8 cellular contexts compared by ENCODE assay signal in genomic region chr5:75052461-75053285, GRCh38. TPM values are rescaled to one million over a fixed set of nuclear protein-coding genes. Genes with fewer than 3 reads are reported as not detected.
A peak's percentile ranks its signal among the peaks of the same experiment; 100 is the strongest.
DNase-seq lines count a peak whose midpoint lies in the region; ATAC-seq lines count a peak whose summit lies in the region.

Gene GCNT4, minus strand, starts transcription at chr5:75052558. Its CDS starts 22,521 bp downstream, at chr5:75030037.

- CTCF ChIA-PET in CD8-positive, alpha-beta memory T cell (lab: Charles Lee), result interaction anchor here (0.8 to 4.9 kb wide), 7 partner anchors 11 to 286 kb away, joined by 3 to 37 read pairs (median 7); partner anchors contain the start of genes ANKRD31, GFM2, HMGCR and NSA2

- no peaks in the 10 kb centered on the region for H3K36me3 ChIP-seq in CD8-positive, alpha-beta memory T cell (ENCODE audit: insufficient read depth, low read length)
- H3K36me3 ChIP-seq in effector memory CD4-positive, alpha-beta T cell (ENCODE audit: control insufficient read depth, insufficient read depth, low read length), result no peaks in the 10 kb centered on the region

- peak within 1 kb of the TSS; percentile 41 to 95 (median 94) for H3K27ac Mint-ChIP-seq in CD8-positive, alpha-beta memory T cell
- peak within 1 kb of the TSS; percentile 88 for H3K27ac Mint-ChIP-seq in stimulated activated naive CD8-positive, alpha-beta T cell treated with anti-CD3 and anti-CD28 coated beads, Interleukin-15, Interleukin-2, amounts not matched to agents 100 ng/mL and 50 ng/mL, for 24 hours

- peaks cover 81% of the 10 kb centered on the region for H3K4me1 ChIP-seq in CD8-positive, alpha-beta memory T cell (ENCODE audit: insufficient read depth, low read length)
- H3K4me1 ChIP-seq in effector memory CD4-positive, alpha-beta T cell (ENCODE audit: control insufficient read depth, insufficient read depth, low read length, poor library complexity, severe bottlenecking), result peaks cover 39% of the 10 kb centered on the region

- no peaks in the 10 kb centered on the region for H3K9me3 Mint-ChIP-seq in CD8-positive, alpha-beta memory T cell
- no peaks in the 10 kb centered on the region for H3K9me3 Mint-ChIP-seq in stimulated activated naive CD8-positive, alpha-beta T cell treated with anti-CD3 and anti-CD28 coated beads, Interleukin-15, Interleukin-2, amounts not matched to agents 100 ng/mL and 50 ng/mL, for 24 hours

- POLR2A ChIA-PET in CD8-positive, alpha-beta memory T cell (lab: Charles Lee), result interaction anchor here (0.6 to 1.8 kb wide), 7 partner anchors 17 to 185 kb away, joined by 3 to 17 read pairs (median 5); partner anchors contain the start of gene ANKRD31

- H3K27me3 Mint-ChIP-seq in CD8-positive, alpha-beta memory T cell, result peaks cover 0 to 3% of the 10 kb centered on the region in 2 donors
- H3K27me3 Mint-ChIP-seq in stimulated activated naive CD8-positive, alpha-beta T cell treated with anti-CD3 and anti-CD28 coated beads, Interleukin-15, Interleukin-2, amounts not matched to agents 100 ng/mL and 50 ng/mL, for 24 hours, result peaks cover 16% of the 10 kb centered on the region

- peaks cover 0 to 11% (median 0%) of the 10 kb centered on the region in 3 donors for H3K36me3 Mint-ChIP-seq in CD8-positive, alpha-beta memory T cell
- H3K36me3 Mint-ChIP-seq in stimulated activated naive CD8-positive, alpha-beta T cell treated with anti-CD3 and anti-CD28 coated beads, Interleukin-15, Interleukin-2, amounts not matched to agents 100 ng/mL and 50 ng/mL, for 24 hours (ENCODE audit: low read depth), result no peaks in the 10 kb centered on the region

- H3K4me3 ChIP-seq in CD8-positive, alpha-beta memory T cell (ENCODE audit: low read length), result peak within 1 kb of the TSS; percentile 70
- H3K4me3 ChIP-seq in effector memory CD4-positive, alpha-beta T cell (ENCODE audit: insufficient read depth, low read depth, low read length, poor library complexity, severe bottlenecking), result peak within 1 kb of the TSS; percentile 80

- DNase-seq in CD8-positive, alpha-beta memory T cell, result peak; percentile 25 to 65 (median 52)
- DNase-seq in activated CD4-positive, alpha-beta T cell treated with anti-CD3 and anti-CD28 coated beads for 48 hours, result peak; percentile 49
- peak in 2 of 3 donors; percentile 17 to 23 for DNase-seq in effector memory CD4-positive, alpha-beta T cell
- DNase-seq in medulla oblongata (ENCODE audit: extremely low spot score) (peak; percentile 11), Kasumi-1 (lab: John Stamatoyannopoulos, UW) (no peak)

- no peaks in the 10 kb centered on the region for H3K27me3 ChIP-seq in CD8-positive, alpha-beta memory T cell (ENCODE audit: insufficient read depth, low read length, poor library complexity, severe bottlenecking)
- H3K27me3 ChIP-seq in effector memory CD4-positive, alpha-beta T cell (replicated peaks; ENCODE audit: control insufficient read depth, insufficient read depth, low read length, poor library complexity, severe bottlenecking), result no peaks in the 10 kb centered on the region

- H3K4me3 Mint-ChIP-seq in CD8-positive, alpha-beta memory T cell, result peak within 1 kb of the TSS; percentile 88 to 98 (median 96)
- H3K4me3 Mint-ChIP-seq in stimulated activated naive CD8-positive, alpha-beta T cell treated with anti-CD3 and anti-CD28 coated beads, Interleukin-15, Interleukin-2, amounts not matched to agents 100 ng/mL and 50 ng/mL, for 24 hours, result peak within 1 kb of the TSS; percentile 94

- peaks cover 72 to 87% (median 86%) of the 10 kb centered on the region in 3 donors for H3K4me1 Mint-ChIP-seq in CD8-positive, alpha-beta memory T cell
- peaks cover 88% of the 10 kb centered on the region for H3K4me1 Mint-ChIP-seq in stimulated activated naive CD8-positive, alpha-beta T cell treated with anti-CD3 and anti-CD28 coated beads, Interleukin-15, Interleukin-2, amounts not matched to agents 100 ng/mL and 50 ng/mL, for 24 hours (ENCODE audit: low read depth)

- ATAC-seq in HG03354 (IDR thresholded peaks at IDR 0.05; ENCODE audit: poor library complexity, severe bottlenecking, unreplicated experiment) (peak; percentile 21), HG02798 (IDR thresholded peaks at IDR 0.05; ENCODE audit: poor library complexity, unreplicated experiment) (no peak)

- H3K27ac ChIP-seq in CD8-positive, alpha-beta memory T cell (ENCODE audit: low read depth, low read length), result peak within 1 kb of the TSS; percentile 68
- H3K27ac ChIP-seq in effector memory CD4-positive, alpha-beta T cell (ENCODE audit: insufficient read depth, low read length, poor library complexity, severe bottlenecking), result peak within 1 kb of the TSS; percentile 86

- H3K9me3 ChIP-seq in CD8-positive, alpha-beta memory T cell (ENCODE audit: low read length), result no peaks in the 10 kb centered on the region
- no peaks in the 10 kb centered on the region for H3K9me3 ChIP-seq in effector memory CD4-positive, alpha-beta T cell (ENCODE audit: control insufficient read depth, low read length)

RNA-seq across cellular contexts. Expression of gene GCNT4, which starts in this region (rescaled TPM):
- 1 to 10 TPM; 1.4 to 1.6 TPM for total RNA-seq in CD8-positive, alpha-beta memory T cell
- polyA plus RNA-seq in CD8-positive, alpha-beta memory T cell, result 1.3 TPM

Comparison
In these comparisons a context has a peak if more than half of its experiments do, and no peak if none do; other contexts are left out.
1. DNase-seq: peak in CD8-positive, alpha-beta memory T cell (5 of 5), activated CD4-positive, alpha-beta T cell treated with anti-CD3 and anti-CD28 coated beads for 48 hours (single experiment), effector memory CD4-positive, alpha-beta T cell (2 of 3) and medulla oblongata (single experiment); none in Kasumi-1 (0 of 2).